Comparison of ENCODE assay signal across 1 cellular context in the genomic region with DNA sequence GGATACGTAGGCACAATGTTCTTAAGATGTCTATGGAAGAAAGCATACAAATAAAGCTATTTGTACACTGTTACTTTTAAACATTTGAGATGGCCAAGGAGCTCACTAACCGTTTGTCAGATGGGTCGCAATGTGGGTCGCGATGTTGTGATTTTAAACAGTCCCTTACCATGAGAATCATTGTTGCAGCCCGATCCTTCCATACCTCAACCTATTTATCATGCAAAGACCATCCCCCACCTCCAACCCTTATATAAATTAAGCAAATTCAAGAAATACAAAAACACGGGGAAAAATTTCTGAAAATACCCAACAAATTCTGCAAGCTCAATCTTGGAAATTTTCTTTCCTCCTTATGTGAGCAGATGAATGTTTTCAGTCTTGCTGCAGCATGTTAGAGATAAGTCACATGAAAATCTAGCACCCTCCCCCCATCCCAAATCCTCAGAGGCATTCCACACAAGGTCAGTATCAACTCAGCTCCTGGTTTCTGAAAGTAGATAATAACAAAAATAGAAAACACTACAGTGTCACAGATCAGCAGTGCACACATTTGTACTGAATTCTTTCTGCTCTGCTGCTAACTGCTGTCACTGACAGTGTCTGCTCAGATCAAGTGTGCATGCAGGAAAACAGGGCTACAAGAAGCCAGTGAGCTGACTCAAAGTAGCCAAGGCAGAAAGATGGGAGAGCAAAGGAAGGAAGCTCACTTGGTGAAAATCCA.
A peak's percentile ranks its signal among the peaks of the same experiment; 100 is the strongest.
TF ChIP-seq lines count a peak whose summit lies in the region.

No MANE protein-coding gene starts in this region.

TF ChIP-seq in K562, 482 proteins besides CTCF, POLR2A, EP300 and RAD21 (continued from another document and continues in another):
- TF ChIP-seq SMARCA5 (IDR thresholded peaks at IDR 0.05): 0 out of 2 replicates have a peak, but pooled peaks have one; percentile 11
- TF ChIP-seq, protein P1, sequence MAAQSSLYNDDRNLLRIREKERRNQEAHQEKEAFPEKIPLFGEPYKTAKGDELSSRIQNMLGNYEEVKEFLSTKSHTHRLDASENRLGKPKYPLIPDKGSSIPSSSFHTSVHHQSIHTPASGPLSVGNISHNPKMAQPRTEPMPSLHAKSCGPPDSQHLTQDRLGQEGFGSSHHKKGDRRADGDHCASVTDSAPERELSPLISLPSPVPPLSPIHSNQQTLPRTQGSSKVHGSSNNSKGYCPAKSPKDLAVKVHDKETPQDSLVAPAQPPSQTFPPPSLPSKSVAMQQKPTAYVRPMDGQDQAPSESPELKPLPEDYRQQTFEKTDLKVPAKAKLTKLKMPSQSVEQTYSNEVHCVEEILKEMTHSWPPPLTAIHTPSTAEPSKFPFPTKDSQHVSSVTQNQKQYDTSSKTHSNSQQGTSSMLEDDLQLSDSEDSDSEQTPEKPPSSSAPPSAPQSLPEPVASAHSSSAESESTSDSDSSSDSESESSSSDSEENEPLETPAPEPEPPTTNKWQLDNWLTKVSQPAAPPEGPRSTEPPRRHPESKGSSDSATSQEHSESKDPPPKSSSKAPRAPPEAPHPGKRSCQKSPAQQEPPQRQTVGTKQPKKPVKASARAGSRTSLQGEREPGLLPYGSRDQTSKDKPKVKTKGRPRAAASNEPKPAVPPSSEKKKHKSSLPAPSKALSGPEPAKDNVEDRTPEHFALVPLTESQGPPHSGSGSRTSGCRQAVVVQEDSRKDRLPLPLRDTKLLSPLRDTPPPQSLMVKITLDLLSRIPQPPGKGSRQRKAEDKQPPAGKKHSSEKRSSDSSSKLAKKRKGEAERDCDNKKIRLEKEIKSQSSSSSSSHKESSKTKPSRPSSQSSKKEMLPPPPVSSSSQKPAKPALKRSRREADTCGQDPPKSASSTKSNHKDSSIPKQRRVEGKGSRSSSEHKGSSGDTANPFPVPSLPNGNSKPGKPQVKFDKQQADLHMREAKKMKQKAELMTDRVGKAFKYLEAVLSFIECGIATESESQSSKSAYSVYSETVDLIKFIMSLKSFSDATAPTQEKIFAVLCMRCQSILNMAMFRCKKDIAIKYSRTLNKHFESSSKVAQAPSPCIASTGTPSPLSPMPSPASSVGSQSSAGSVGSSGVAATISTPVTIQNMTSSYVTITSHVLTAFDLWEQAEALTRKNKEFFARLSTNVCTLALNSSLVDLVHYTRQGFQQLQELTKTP (IDR thresholded peaks at IDR 0.05; ENCODE audit: low read depth in 1 of 2, partially characterized antibody in 2 of 2): peak in 1 of 2 experiments; percentile 36
- TF ChIP-seq PRPF4 (IDR thresholded peaks at IDR 0.05; ENCODE audit: insufficient read depth, low read depth, low read length, poor library complexity, severe bottlenecking): no peak
- TF ChIP-seq HDGF (IDR thresholded peaks at IDR 0.05): peak; percentile 34; the same call in 1 of the 2 replicates
- no peak for TF ChIP-seq ZBTB7A (IDR thresholded peaks at IDR 0.05; ENCODE audit: borderline replicate concordance, control insufficient read depth, low read depth, low read length)
- TF ChIP-seq GATAD2A (IDR thresholded peaks at IDR 0.05): 0 out of 2 replicates have a peak, but pooled peaks have one; percentile 1
- peak; percentile 66; the same call in 1 of the 2 replicates for TF ChIP-seq SMARCA4 (IDR thresholded peaks at IDR 0.05)
- peak; percentile 31; the same call in 1 of the 2 replicates for TF ChIP-seq KLF16 (IDR thresholded peaks at IDR 0.05)
- TF ChIP-seq, protein P2, sequence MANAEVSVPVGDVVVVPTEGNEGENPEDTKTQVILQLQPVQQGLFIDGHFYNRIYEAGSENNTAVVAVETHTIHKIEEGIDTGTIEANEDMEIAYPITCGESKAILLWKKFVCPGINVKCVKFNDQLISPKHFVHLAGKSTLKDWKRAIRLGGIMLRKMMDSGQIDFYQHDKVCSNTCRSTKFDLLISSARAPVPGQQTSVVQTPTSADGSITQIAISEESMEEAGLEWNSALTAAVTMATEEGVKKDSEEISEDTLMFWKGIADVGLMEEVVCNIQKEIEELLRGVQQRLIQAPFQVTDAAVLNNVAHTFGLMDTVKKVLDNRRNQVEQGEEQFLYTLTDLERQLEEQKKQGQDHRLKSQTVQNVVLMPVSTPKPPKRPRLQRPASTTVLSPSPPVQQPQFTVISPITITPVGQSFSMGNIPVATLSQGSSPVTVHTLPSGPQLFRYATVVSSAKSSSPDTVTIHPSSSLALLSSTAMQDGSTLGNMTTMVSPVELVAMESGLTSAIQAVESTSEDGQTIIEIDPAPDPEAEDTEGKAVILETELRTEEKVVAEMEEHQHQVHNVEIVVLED (CRISPR knock-in tag; IDR thresholded peaks at IDR 0.05): no peak
- TF ChIP-seq DPF2 (IDR thresholded peaks at IDR 0.05): peak; percentile 61; the same call in 1 of the 2 replicates
- TF ChIP-seq SOX6 (IDR thresholded peaks at IDR 0.05): peak; percentile 64; the same call in 1 of the 2 replicates
- TF ChIP-seq, protein P3, sequence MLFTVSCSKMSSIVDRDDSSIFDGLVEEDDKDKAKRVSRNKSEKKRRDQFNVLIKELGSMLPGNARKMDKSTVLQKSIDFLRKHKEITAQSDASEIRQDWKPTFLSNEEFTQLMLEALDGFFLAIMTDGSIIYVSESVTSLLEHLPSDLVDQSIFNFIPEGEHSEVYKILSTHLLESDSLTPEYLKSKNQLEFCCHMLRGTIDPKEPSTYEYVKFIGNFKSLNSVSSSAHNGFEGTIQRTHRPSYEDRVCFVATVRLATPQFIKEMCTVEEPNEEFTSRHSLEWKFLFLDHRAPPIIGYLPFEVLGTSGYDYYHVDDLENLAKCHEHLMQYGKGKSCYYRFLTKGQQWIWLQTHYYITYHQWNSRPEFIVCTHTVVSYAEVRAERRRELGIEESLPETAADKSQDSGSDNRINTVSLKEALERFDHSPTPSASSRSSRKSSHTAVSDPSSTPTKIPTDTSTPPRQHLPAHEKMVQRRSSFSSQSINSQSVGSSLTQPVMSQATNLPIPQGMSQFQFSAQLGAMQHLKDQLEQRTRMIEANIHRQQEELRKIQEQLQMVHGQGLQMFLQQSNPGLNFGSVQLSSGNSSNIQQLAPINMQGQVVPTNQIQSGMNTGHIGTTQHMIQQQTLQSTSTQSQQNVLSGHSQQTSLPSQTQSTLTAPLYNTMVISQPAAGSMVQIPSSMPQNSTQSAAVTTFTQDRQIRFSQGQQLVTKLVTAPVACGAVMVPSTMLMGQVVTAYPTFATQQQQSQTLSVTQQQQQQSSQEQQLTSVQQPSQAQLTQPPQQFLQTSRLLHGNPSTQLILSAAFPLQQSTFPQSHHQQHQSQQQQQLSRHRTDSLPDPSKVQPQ (CRISPR knock-in tag; IDR thresholded peaks at IDR 0.05; ENCODE audit: borderline replicate concordance): no peak
- TF ChIP-seq JUND (IDR thresholded peaks at IDR 0.05; ENCODE audit: borderline replicate concordance, low read depth, low read length): peak; percentile 31; the same call in 1 of the 2 replicates
- no peak; the same call in 2 of the 3 replicates for TF ChIP-seq JUND (tag; IDR thresholded peaks at IDR 0.05; ENCODE audit: borderline replicate concordance, low read depth, low read length)
- TF ChIP-seq KHSRP (IDR thresholded peaks at IDR 0.05): no peak
- TF ChIP-seq ZNF274 (IDR thresholded peaks at IDR 0.05; ENCODE audit: borderline replicate concordance, low read depth, low read length): no peak
- 0 out of 2 replicates have a peak, but pooled peaks have one; percentile 16 for TF ChIP-seq MEF2A (IDR thresholded peaks at IDR 0.05; ENCODE audit: control insufficient read depth, low read depth, low read length)
- TF ChIP-seq CCAR2 (IDR thresholded peaks at IDR 0.05; ENCODE audit: low read depth, low read length): no peak
- no peak for TF ChIP-seq CHCHD3 (CRISPR knock-in tag; IDR thresholded peaks at IDR 0.05)
- peak; percentile 74; the same call in 1 of the 2 replicates for TF ChIP-seq LEF1 (IDR thresholded peaks at IDR 0.05)
- TF ChIP-seq EHMT2 (IDR thresholded peaks at IDR 0.05): 0 out of 2 replicates have a peak, but pooled peaks have one; percentile 57
- no peak for TF ChIP-seq SMARCB1 (IDR thresholded peaks at IDR 0.05; ENCODE audit: insufficient read length, low read depth)
- TF ChIP-seq ATF7 (IDR thresholded peaks at IDR 0.05): peak; percentile 41; the same call in 1 of the 2 replicates
- no peak for TF ChIP-seq ELF4 (CRISPR knock-in tag; IDR thresholded peaks at IDR 0.05)
- TF ChIP-seq SMARCE1 (IDR thresholded peaks at IDR 0.05): peak; percentile 48; the same call in 1 of the 2 replicates
- TF ChIP-seq ZNF551 (CRISPR knock-in tag; IDR thresholded peaks at IDR 0.05): no peak
- no peak for TF ChIP-seq ZNF780A (CRISPR knock-in tag; IDR thresholded peaks at IDR 0.05)
- TF ChIP-seq TCF3 (CRISPR knock-in tag; IDR thresholded peaks at IDR 0.05): peak; percentile 68
- 0 out of 2 replicates have a peak, but pooled peaks have one; percentile 14 for TF ChIP-seq HSF4 (CRISPR knock-in tag; IDR thresholded peaks at IDR 0.05; ENCODE audit: borderline replicate concordance)
- 0 out of 2 replicates have a peak, but pooled peaks have one; percentile 34 for TF ChIP-seq MTA3 (IDR thresholded peaks at IDR 0.05; ENCODE audit: borderline replicate concordance)
- TF ChIP-seq CEBPB (tag; IDR thresholded peaks at IDR 0.05): no peak
- TF ChIP-seq MAFG (tag; conservative IDR thresholded peaks at IDR 0.05): no peak
- peak; percentile 77 for TF ChIP-seq CBFA2T3 (IDR thresholded peaks at IDR 0.05)
- peak in 1 of 2 experiments; percentile 10; a peak in 1 of 4 replicates for TF ChIP-seq NRF1 (conservative IDR thresholded peaks at IDR 0.05 in 1 of 2, IDR thresholded peaks at IDR 0.05 in 1 of 2)
- TF ChIP-seq FOXK2 (conservative IDR thresholded peaks at IDR 0.05 in 1 of 2, IDR thresholded peaks at IDR 0.05 in 1 of 2; ENCODE audit: low read depth in 2 of 2): peak in 1 of 2 experiments; percentile 40; a peak in 2 of 4 replicates
- no peak for TF ChIP-seq BDP1 (IDR thresholded peaks at IDR 0.05; ENCODE audit: insufficient read depth, insufficient read length)
- TF ChIP-seq MED1 (CRISPR knock-in tag; IDR thresholded peaks at IDR 0.05; ENCODE audit: borderline replicate concordance): no peak
- 0 out of 2 replicates have a peak, but pooled peaks have one; percentile 25 for TF ChIP-seq MTA1 (IDR thresholded peaks at IDR 0.05; ENCODE audit: borderline replicate concordance)
- peak; percentile 68 for TF ChIP-seq MYC (IDR thresholded peaks at IDR 0.05; ENCODE audit: low read depth, low read length)
- TF ChIP-seq MYC (CRISPR knock-in tag; IDR thresholded peaks at IDR 0.05; ENCODE audit: borderline replicate concordance, low read depth): no peak
- no peak for TF ChIP-seq SIN3B (IDR thresholded peaks at IDR 0.05; ENCODE audit: low read depth)
- TF ChIP-seq, protein P4, sequence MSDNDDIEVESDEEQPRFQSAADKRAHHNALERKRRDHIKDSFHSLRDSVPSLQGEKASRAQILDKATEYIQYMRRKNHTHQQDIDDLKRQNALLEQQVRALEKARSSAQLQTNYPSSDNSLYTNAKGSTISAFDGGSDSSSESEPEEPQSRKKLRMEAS (CRISPR knock-in tag; IDR thresholded peaks at IDR 0.05): no peak
- 0 out of 2 replicates have a peak, but pooled peaks have one; percentile 30 for TF ChIP-seq MEF2D (tag; conservative IDR thresholded peaks at IDR 0.05; ENCODE audit: low read depth)
- TF ChIP-seq, protein P5, sequence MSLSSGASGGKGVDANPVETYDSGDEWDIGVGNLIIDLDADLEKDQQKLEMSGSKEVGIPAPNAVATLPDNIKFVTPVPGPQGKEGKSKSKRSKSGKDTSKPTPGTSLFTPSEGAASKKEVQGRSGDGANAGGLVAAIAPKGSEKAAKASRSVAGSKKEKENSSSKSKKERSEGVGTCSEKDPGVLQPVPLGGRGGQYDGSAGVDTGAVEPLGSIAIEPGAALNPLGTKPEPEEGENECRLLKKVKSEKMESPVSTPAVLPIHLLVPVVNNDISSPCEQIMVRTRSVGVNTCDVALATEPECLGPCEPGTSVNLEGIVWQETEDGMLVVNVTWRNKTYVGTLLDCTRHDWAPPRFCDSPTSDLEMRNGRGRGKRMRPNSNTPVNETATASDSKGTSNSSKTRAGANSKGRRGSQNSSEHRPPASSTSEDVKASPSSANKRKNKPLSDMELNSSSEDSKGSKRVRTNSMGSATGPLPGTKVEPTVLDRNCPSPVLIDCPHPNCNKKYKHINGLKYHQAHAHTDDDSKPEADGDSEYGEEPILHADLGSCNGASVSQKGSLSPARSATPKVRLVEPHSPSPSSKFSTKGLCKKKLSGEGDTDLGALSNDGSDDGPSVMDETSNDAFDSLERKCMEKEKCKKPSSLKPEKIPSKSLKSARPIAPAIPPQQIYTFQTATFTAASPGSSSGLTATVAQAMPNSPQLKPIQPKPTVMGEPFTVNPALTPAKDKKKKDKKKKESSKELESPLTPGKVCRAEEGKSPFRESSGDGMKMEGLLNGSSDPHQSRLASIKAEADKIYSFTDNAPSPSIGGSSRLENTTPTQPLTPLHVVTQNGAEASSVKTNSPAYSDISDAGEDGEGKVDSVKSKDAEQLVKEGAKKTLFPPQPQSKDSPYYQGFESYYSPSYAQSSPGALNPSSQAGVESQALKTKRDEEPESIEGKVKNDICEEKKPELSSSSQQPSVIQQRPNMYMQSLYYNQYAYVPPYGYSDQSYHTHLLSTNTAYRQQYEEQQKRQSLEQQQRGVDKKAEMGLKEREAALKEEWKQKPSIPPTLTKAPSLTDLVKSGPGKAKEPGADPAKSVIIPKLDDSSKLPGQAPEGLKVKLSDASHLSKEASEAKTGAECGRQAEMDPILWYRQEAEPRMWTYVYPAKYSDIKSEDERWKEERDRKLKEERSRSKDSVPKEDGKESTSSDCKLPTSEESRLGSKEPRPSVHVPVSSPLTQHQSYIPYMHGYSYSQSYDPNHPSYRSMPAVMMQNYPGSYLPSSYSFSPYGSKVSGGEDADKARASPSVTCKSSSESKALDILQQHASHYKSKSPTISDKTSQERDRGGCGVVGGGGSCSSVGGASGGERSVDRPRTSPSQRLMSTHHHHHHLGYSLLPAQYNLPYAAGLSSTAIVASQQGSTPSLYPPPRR (CRISPR knock-in tag; IDR thresholded peaks at IDR 0.05; ENCODE audit: borderline replicate concordance): no peak
- TF ChIP-seq, protein P6, sequence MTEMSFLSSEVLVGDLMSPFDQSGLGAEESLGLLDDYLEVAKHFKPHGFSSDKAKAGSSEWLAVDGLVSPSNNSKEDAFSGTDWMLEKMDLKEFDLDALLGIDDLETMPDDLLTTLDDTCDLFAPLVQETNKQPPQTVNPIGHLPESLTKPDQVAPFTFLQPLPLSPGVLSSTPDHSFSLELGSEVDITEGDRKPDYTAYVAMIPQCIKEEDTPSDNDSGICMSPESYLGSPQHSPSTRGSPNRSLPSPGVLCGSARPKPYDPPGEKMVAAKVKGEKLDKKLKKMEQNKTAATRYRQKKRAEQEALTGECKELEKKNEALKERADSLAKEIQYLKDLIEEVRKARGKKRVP (CRISPR knock-in tag; IDR thresholded peaks at IDR 0.05): no peak
- TF ChIP-seq NCOA4 (IDR thresholded peaks at IDR 0.05; ENCODE audit: partially characterized antibody): no peak
- peak; percentile 42 for TF ChIP-seq RBBP5 (IDR thresholded peaks at IDR 0.05; ENCODE audit: borderline replicate concordance, insufficient read depth, low read length, poor library complexity, severe bottlenecking)
- TF ChIP-seq ZNF311 (CRISPR knock-in tag; IDR thresholded peaks at IDR 0.05): no peak; the same call in 1 of the 2 replicates
- TF ChIP-seq BRD4 (IDR thresholded peaks at IDR 0.05): no peak
- TF ChIP-seq RAD51 (IDR thresholded peaks at IDR 0.05; ENCODE audit: borderline replicate concordance, low read depth): peak; percentile 22; the same call in 1 of the 2 replicates
- peak; percentile 24; the same call in 1 of the 2 replicates for TF ChIP-seq MTA2 (IDR thresholded peaks at IDR 0.05; ENCODE audit: low read depth)
- peak; percentile 38; the same call in 1 of the 2 replicates for TF ChIP-seq CTBP1 (IDR thresholded peaks at IDR 0.05; ENCODE audit: borderline replicate concordance)
- no peak for TF ChIP-seq ZNF224 (CRISPR knock-in tag; IDR thresholded peaks at IDR 0.05)
